Comparison of ENCODE assay signal across 31 cellular contexts in genomic region chr2:179855673-179856072, GRCh38. TPM values are rescaled to one million over a fixed set of nuclear protein-coding genes. Genes with fewer than 3 reads are reported as not detected.
"Had no signal": no experiment of that assay in that cellular context is flagged by ENCODE, and none has a peak within 500 bp of the region (broad histone marks: within the 10 kb centered on the region; RNA-seq: fewer than 3 reads in every experiment).

No MANE protein-coding gene starts in this region.

- H3K9me3 ChIP-seq: ascending aorta had no signal

- H3K27me3 ChIP-seq: ascending aorta had no signal

- H3K27ac ChIP-seq: ascending aorta, cardiac muscle cell, WERI-Rb-1 had no signal

- H3K4me3 ChIP-seq: ascending aorta, cardiac muscle cell had no signal

- ATAC-seq: activated CD4-positive, alpha-beta T cell treated with anti-CD3 and anti-CD28 coated beads for 36 hours; activated CD4-positive, CD25-positive, alpha-beta regulatory T cell treated with anti-CD3 and anti-CD28 coated beads, Interleukin-2, amount 50 U/mL, for 24 hours; activated CD8-positive, alpha-beta memory T cell treated with anti-CD3 and anti-CD28 coated beads, Interleukin-2, amount 10 ng/mL, durations not matched to agents 7 days and 5 days; activated CD8-positive, alpha-beta T cell treated with anti-CD3 and anti-CD28 coated beads, Interleukin-2, amount 10 ng/mL, durations not matched to agents 7 days and 5 days; activated naive CD8-positive, alpha-beta T cell treated with anti-CD3 and anti-CD28 coated beads, Interleukin-2, amount 50 U/mL, for 24 hours; WTC11 had no signal

- H3K36me3 ChIP-seq: ascending aorta, cardiac muscle cell, WERI-Rb-1 had no signal

- DNase-seq: activated CD4-positive, alpha-beta memory T cell treated with anti-CD3 and anti-CD28 coated beads, Interleukin-2, amount 10 ng/mL, durations not matched to agents 7 days and 5 days; activated CD4-positive, alpha-beta T cell treated with anti-CD3 and anti-CD28 coated beads for 1 hour; activated CD4-positive, alpha-beta T cell treated with anti-CD3 and anti-CD28 coated beads for 36 hours; activated CD4-positive, alpha-beta T cell treated with anti-CD3 and anti-CD28 coated beads for 48 hours; activated CD4-positive, alpha-beta T cell treated with anti-CD3 and anti-CD28 coated beads, Interleukin-2, amount 10 ng/mL, durations not matched to agents 7 days and 5 days; activated CD4-positive, alpha-beta T cell treated with anti-CD3 and anti-CD28 coated beads, Interleukin-2, amount 50 U/mL, for 48 hours; activated CD4-positive, CD25-positive, alpha-beta regulatory T cell; activated CD8-positive, alpha-beta memory T cell treated with anti-CD3 and anti-CD28 coated beads for 24 hours; activated CD8-positive, alpha-beta memory T cell treated with anti-CD3 and anti-CD28 coated beads, Interleukin-2, amount 10 ng/mL, durations not matched to agents 7 days and 5 days; activated CD8-positive, alpha-beta memory T cell treated with anti-CD3 and anti-CD28 coated beads, Interleukin-2, amount 50 U/mL, for 48 hours; activated CD8-positive, alpha-beta T cell treated with anti-CD3 and anti-CD28 coated beads, Interleukin-2, amount 10 ng/mL, durations not matched to agents 7 days and 5 days; activated effector memory CD4-positive, alpha-beta T cell treated with Interleukin-2 at 50 U/mL for 16 hours; activated gamma-delta T cell; activated naive CD4-positive, alpha-beta T cell treated with anti-CD3 and anti-CD28 coated beads, Interleukin-2, amount 10 ng/mL, durations not matched to agents 7 days and 5 days; activated naive CD4-positive, alpha-beta T cell treated with Interleukin-2 at 50 U/mL for 16 hours; activated naive CD8-positive, alpha-beta T cell treated with anti-CD3 and anti-CD28 coated beads, Interleukin-2, amount 10 ng/mL, durations not matched to agents 7 days and 5 days; activated naive CD8-positive, alpha-beta T cell treated with anti-CD3 and anti-CD28 coated beads, Interleukin-2, amount 50 U/mL, for 24 hours; activated T-cell treated with anti-CD3 and anti-CD28 coated beads, Interleukin-2, amount 50 U/mL, for 24 hours; activated T-cell treated with anti-CD3 and anti-CD28 coated beads, Interleukin-2, amount 50 U/mL, for 48 hours; amygdala; anterior cingulate cortex; cerebellar nuclear complex; T-helper 2 cell; T-helper 9 cell; WERI-Rb-1 had no signal

RNA-seq across cellular contexts. Expression of gene ZNF385B, which starts 5.7 kb away (rescaled TPM):
- total RNA-seq: activated CD4-positive, alpha-beta memory T cell treated with anti-CD3 and anti-CD28 coated beads, Interleukin-2, amount 10 ng/mL, durations not matched to agents 7 days and 5 days; activated CD4-positive, alpha-beta T cell treated with anti-CD3 and anti-CD28 coated beads for 36 hours; activated CD4-positive, alpha-beta T cell treated with anti-CD3 and anti-CD28 coated beads, Interleukin-2, amount 10 ng/mL, durations not matched to agents 7 days and 5 days; activated CD8-positive, alpha-beta memory T cell treated with anti-CD3 and anti-CD28 coated beads, Interleukin-2, amount 10 ng/mL, durations not matched to agents 7 days and 5 days; activated CD8-positive, alpha-beta T cell treated with anti-CD3 and anti-CD28 coated beads, Interleukin-2, amount 10 ng/mL, durations not matched to agents 7 days and 5 days; activated naive CD8-positive, alpha-beta T cell treated with anti-CD3 and anti-CD28 coated beads, Interleukin-2, amount 10 ng/mL, durations not matched to agents 7 days and 5 days; activated T-helper 2 cell treated with anti-CD3 and anti-CD28 coated beads, Interferon-gamma antibody, Interleukin-2, Interleukin-4, amounts not matched to agents 10 μg/mL and 5 μg/mL and 100 μg/mL, durations not matched to agents 14 hours and 24 hours and 36 hours; bronchial epithelial cell had no signal
